29 cellular contexts compared by ENCODE assay signal in genomic region chr7:151140826-151141225, GRCh38. TPM values are rescaled to one million over a fixed set of nuclear protein-coding genes. Genes with fewer than 3 reads are reported as not detected.
DNase-seq lines count a peak whose midpoint lies in the region; ATAC-seq and TF ChIP-seq lines count a peak whose summit lies in the region.
"Had no signal": no experiment of that assay in that cellular context is flagged by ENCODE, and none has a peak within 500 bp of the region (broad histone marks: within the 10 kb centered on the region; RNA-seq: fewer than 3 reads in every experiment).

No MANE protein-coding gene starts in this region.

- peaks cover 0 to 38% (median 13%) of the 10 kb centered on the region in 12 donors for H3K4me1 ChIP-seq in heart left ventricle
- H3K4me1 ChIP-seq: A549, HAP-1, SJSA1 had no signal

- no peak for ATAC-seq in heart left ventricle
- no peak for ATAC-seq in HG03520 (IDR thresholded peaks at IDR 0.05; ENCODE audit: unreplicated experiment)
- no peak for ATAC-seq in activated CD4-positive, CD25-positive, alpha-beta regulatory T cell treated with anti-CD3 and anti-CD28 coated beads, Interleukin-2, amount 50 U/mL, for 24 hours
- no peak for ATAC-seq in GM18909 (IDR thresholded peaks at IDR 0.05; ENCODE audit: poor library complexity, unreplicated experiment)
- ATAC-seq: A549, PC-3, Right ventricle myocardium inferior had no signal

- H3K9me3 ChIP-seq in heart left ventricle = no peaks in the 10 kb centered on the region
- H3K9me3 ChIP-seq: A549; BLaER1 treated with 17β-estradiol and CSF1 and Interleukin-3, amounts not matched to agents 10 nM and 100 nM; HAP-1; SJSA1 had no signal

- no peak overlapping the region for H3K4me3 ChIP-seq in heart left ventricle
- H3K4me3 ChIP-seq: A549; BLaER1 treated with 17β-estradiol and CSF1 and Interleukin-3, amounts not matched to agents 10 nM and 100 nM; GM23248; HAP-1; SJSA1 had no signal

- peaks cover 0 to 81% (median 43%) of the 10 kb centered on the region in 9 donors for H3K36me3 ChIP-seq in heart left ventricle

- intact Hi-C loops in cardiac septum (cut with DNase I) (no loop called here), heart left ventricle (cut with DNase I) (no loop called here), posterior vena cava (cut with DNase I) (no loop called here)

- peak; percentile 67 for DNase-seq in cardiac septum (ENCODE audit: low spot score)
- no peak for DNase-seq in heart left ventricle
- peak; percentile 31 for DNase-seq in islet precursor cell
- peak; percentile 47 for DNase-seq in posterior vena cava (ENCODE audit: low spot score)
- DNase-seq: AML-193; CD4-positive, alpha-beta T cell; COR-L47; DMS53; GM23248; HFFc6; NCI-H1048; NCI-H2029 treated with DMSO at 0.1 percent for 48 hours; NCI-H446 treated with DMSO at 0.1 percent for 48 hours; NCI-H526; NCI-H82; NK-92 treated with Interleukin-12 subunit alpha and Interleukin-12 subunit beta, amount 100 ng/mL, for 24 hours; PC-3 had no signal

- no peak overlapping the region for H3K27ac ChIP-seq in heart left ventricle
- H3K27ac ChIP-seq: A549; BLaER1 treated with 17β-estradiol and CSF1 and Interleukin-3, amounts not matched to agents 10 nM and 100 nM; GM23248; SJSA1 had no signal

- TF ChIP-seq POLR2A in heart left ventricle (IDR thresholded peaks at IDR 0.05) = no peak

- no peak for TF ChIP-seq CTCF in heart left ventricle (IDR thresholded peaks at IDR 0.05)

- 92 to 95% (median 94%) methylated on average over 7 of the region's 7 CpGs for WGBS in heart left ventricle, 4 donors

- H3K27me3 ChIP-seq in heart left ventricle = no peaks in the 10 kb centered on the region
- H3K27me3 ChIP-seq: BLaER1 treated with 17β-estradiol and CSF1 and Interleukin-3, amounts not matched to agents 10 nM and 100 nM; SJSA1 had no signal

RNA-seq across cellular contexts. Expression of gene GBX1, which starts 26.7 kb away (rescaled TPM):
- total RNA-seq in cardiac septum (0.57 TPM), heart left ventricle (under 1 TPM in 5 of 9 donors, not detected in 4; 0.29 to 0.52 (median 0.36) TPM), posterior vena cava (not detected)
- under 1 TPM in 1 of 2 donors, not detected in 1; 0.27 TPM for polyA plus RNA-seq in heart left ventricle
- total RNA-seq: CD4-positive, alpha-beta T cell; Daoy; G401; GM23248; HFFc6; PC-3; RPMI7951; SJSA1 had no signal
- polyA plus RNA-seq: A549, GM23248, IgD-negative memory B cell had no signal

RNA-seq across cellular contexts. Expression of gene ASB10, which starts 46.2 kb away (rescaled TPM):
- total RNA-seq in cardiac septum = 17.3 TPM
- total RNA-seq in heart left ventricle = 10 to 100 TPM; 13.1 to 36.4 (median 25.5) TPM
- 10 to 100 TPM in 1 of 2 donors, 1 to 10 TPM in 1; 6.9 to 37.1 TPM for polyA plus RNA-seq in heart left ventricle
- not detected for total RNA-seq in posterior vena cava
- total RNA-seq: CD4-positive, alpha-beta T cell; Daoy; G401; GM23248; HFFc6; PC-3; RPMI7951; SJSA1 had no signal
- polyA plus RNA-seq: A549, GM23248, IgD-negative memory B cell had no signal

RNA-seq across cellular contexts. Expression of gene AGAP3, which starts 54.6 kb away (rescaled TPM):
- total RNA-seq in cardiac septum (67.5 TPM), heart left ventricle (10 to 100 TPM; 30.3 to 83.7 (median 57.6) TPM), posterior vena cava (10 to 100 TPM; 55.7 to 63.6 TPM)
- 10 to 100 TPM; 42.9 to 55.3 TPM for polyA plus RNA-seq in heart left ventricle

RNA-seq across cellular contexts. Expression of gene TMUB1, which starts 57.5 kb away (rescaled TPM):
- total RNA-seq in cardiac septum = 29.0 TPM
- total RNA-seq in heart left ventricle = 10 to 100 TPM; 21.8 to 62.8 (median 26.7) TPM
- polyA plus RNA-seq in heart left ventricle = 10 to 100 TPM; 66.1 to 82.6 TPM
- total RNA-seq in posterior vena cava = 10 to 100 TPM; 27.4 to 27.7 TPM

Comparison
In these comparisons a context has a peak if more than half of its experiments do, and no peak if none do; other contexts are left out.
1. DNase-seq: peak in cardiac septum (single experiment), islet precursor cell (single experiment) and posterior vena cava (single experiment); none in heart left ventricle (0 of 5).
2. RNA of gene ASB10, which starts 46.2 kb away (total RNA-seq): 13.1 to 36.4 TPM in heart left ventricle and 17.3 TPM in cardiac septum (single experiment); not detected in posterior vena cava; every median in the first group is over 10 times any median in the second.